41 cellular contexts compared by ENCODE assay signal in the genomic region with DNA sequence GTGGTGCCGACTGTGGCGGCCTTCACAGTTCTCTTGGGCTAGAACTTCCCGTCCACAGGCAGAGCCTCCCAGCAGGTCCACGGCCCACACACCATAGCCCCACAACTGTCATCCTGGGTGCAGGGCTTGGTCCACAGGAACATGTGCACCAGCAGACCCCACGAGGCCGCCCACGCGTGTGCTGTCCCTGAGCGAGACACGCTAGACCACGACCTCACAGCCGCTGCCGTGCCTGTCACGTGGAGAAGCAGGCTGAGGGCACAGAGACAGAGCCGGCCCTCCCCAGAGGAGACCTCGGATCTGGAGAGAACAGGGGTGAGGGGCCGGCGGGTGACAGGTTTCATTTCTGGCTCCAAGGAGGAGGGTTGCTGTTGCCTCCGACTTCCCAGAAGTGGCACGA. TPM values are rescaled to one million over a fixed set of nuclear protein-coding genes. Genes with fewer than 3 reads are reported as not detected.
"Had no signal": no experiment of that assay in that cellular context is flagged by ENCODE, and none has a peak within 500 bp of the region (broad histone marks: within the 10 kb centered on the region; RNA-seq: fewer than 3 reads in every experiment).

No MANE protein-coding gene starts in this region.

- H3K27ac ChIP-seq: adrenal gland, ascending aorta, body of pancreas, brain microvascular endothelial cell, breast epithelium, cardiac muscle cell had no signal

- H3K9me3 ChIP-seq: adrenal gland, ascending aorta, body of pancreas had no signal

- ATAC-seq: activated naive CD4-positive, alpha-beta T cell treated with anti-CD3 and anti-CD28 coated beads, Interleukin-2, amount 50 U/mL, for 72 hours; activated naive CD8-positive, alpha-beta T cell treated with anti-CD3 and anti-CD28 coated beads, Interleukin-2, amount 50 U/mL, for 24 hours; activated T-cell treated with anti-CD3 and anti-CD28 coated beads, Interleukin-2, amount 50 U/mL, for 4 hours; activated T-cell treated with anti-CD3 and anti-CD28 coated beads, Interleukin-2, amount 50 U/mL, for 72 hours; activated T-helper 17 cell treated with anti-CD3 and anti-CD28 coated beads, Interleukin-2, amount 50 U/mL, for 72 hours; body of pancreas had no signal

- H3K27me3 Mint-ChIP-seq: central memory CD8-positive, alpha-beta T cell had no signal

- H3K27ac Mint-ChIP-seq: activated naive CD4-positive, alpha-beta T cell treated with anti-CD3 and anti-CD28 coated beads for 36 hours; activated naive CD4-positive, alpha-beta T cell treated with anti-CD3 and anti-CD28 coated beads, Interleukin-2, amount 10 ng/mL, durations not matched to agents 7 days and 5 days; activated naive CD4-positive, alpha-beta T cell treated with anti-CD3 and anti-CD28 coated beads, Interleukin-2, amount 50 U/mL, for 24 hours; activated naive CD4-positive, alpha-beta T cell treated with anti-CD3 and anti-CD28 coated beads, Interleukin-2, amount 50 U/mL, for 72 hours; activated naive CD8-positive, alpha-beta T cell; activated naive CD8-positive, alpha-beta T cell treated with anti-CD3 and anti-CD28 coated beads for 36 hours; activated naive CD8-positive, alpha-beta T cell treated with anti-CD3 and anti-CD28 coated beads, Interleukin-2, amount 10 ng/mL, durations not matched to agents 7 days and 5 days; activated naive CD8-positive, alpha-beta T cell treated with anti-CD3 and anti-CD28 coated beads, Interleukin-2, amount 50 U/mL, for 24 hours; activated T-cell treated with anti-CD3 and anti-CD28 coated beads, Interleukin-2, amount 50 U/mL, for 24 hours; activated T-cell treated with anti-CD3 and anti-CD28 coated beads, Interleukin-2, amount 50 U/mL, for 72 hours; activated T-helper 1 cell treated with anti-CD3 and anti-CD28 coated beads, Interleukin-12 subunit alpha, Interleukin-12 subunit beta, Interleukin-2, Interleukin-4 antibody, amounts not matched to agents 30 ng/mL and 10 ng/mL and 1 ng/mL, durations not matched to agents 14 hours and 24 hours and 36 hours; activated T-helper 17 cell treated with anti-CD3 and anti-CD28 coated beads, Interleukin-2, amount 50 U/mL, for 72 hours; activated T-helper 2 cell treated with anti-CD3 and anti-CD28 coated beads, Interferon-gamma antibody, Interleukin-2, Interleukin-4, amounts not matched to agents 10 μg/mL and 5 μg/mL and 100 μg/mL, durations not matched to agents 14 hours and 24 hours and 36 hours had no signal

- H3K36me3 ChIP-seq: adrenal gland, ascending aorta, brain microvascular endothelial cell, breast epithelium, cardiac muscle cell had no signal

- H3K4me3 Mint-ChIP-seq: activated naive CD4-positive, alpha-beta T cell treated with anti-CD3 and anti-CD28 coated beads for 36 hours; activated naive CD4-positive, alpha-beta T cell treated with anti-CD3 and anti-CD28 coated beads, Interleukin-2, amount 10 ng/mL, durations not matched to agents 7 days and 5 days; activated naive CD4-positive, alpha-beta T cell treated with anti-CD3 and anti-CD28 coated beads, Interleukin-2, amount 50 U/mL, for 24 hours; activated naive CD8-positive, alpha-beta T cell; activated naive CD8-positive, alpha-beta T cell treated with anti-CD3 and anti-CD28 coated beads for 36 hours; activated naive CD8-positive, alpha-beta T cell treated with anti-CD3 and anti-CD28 coated beads, Interleukin-2, amount 10 ng/mL, durations not matched to agents 7 days and 5 days; activated naive CD8-positive, alpha-beta T cell treated with anti-CD3 and anti-CD28 coated beads, Interleukin-2, amount 50 U/mL, for 24 hours; activated T-cell treated with anti-CD3 and anti-CD28 coated beads, Interleukin-2, amount 50 U/mL, for 24 hours; activated T-cell treated with anti-CD3 and anti-CD28 coated beads, Interleukin-2, amount 50 U/mL, for 4 hours; activated T-cell treated with anti-CD3 and anti-CD28 coated beads, Interleukin-2, amount 50 U/mL, for 72 hours; activated T-helper 1 cell treated with anti-CD3 and anti-CD28 coated beads, Interleukin-12 subunit alpha, Interleukin-12 subunit beta, Interleukin-2, Interleukin-4 antibody, amounts not matched to agents 30 ng/mL and 10 ng/mL and 1 ng/mL, durations not matched to agents 14 hours and 24 hours and 36 hours; activated T-helper 17 cell treated with anti-CD3 and anti-CD28 coated beads, Interleukin-2, amount 50 U/mL, for 72 hours; brain; central memory CD8-positive, alpha-beta T cell had no signal

- H3K4me3 ChIP-seq: adrenal gland, ascending aorta, body of pancreas, breast epithelium, cardiac muscle cell had no signal

- H3K9me3 Mint-ChIP-seq: activated naive CD4-positive, alpha-beta T cell treated with anti-CD3 and anti-CD28 coated beads for 36 hours; activated naive CD4-positive, alpha-beta T cell treated with anti-CD3 and anti-CD28 coated beads, Interleukin-2, amount 50 U/mL, for 24 hours; activated naive CD8-positive, alpha-beta T cell treated with anti-CD3 and anti-CD28 coated beads for 36 hours; activated naive CD8-positive, alpha-beta T cell treated with anti-CD3 and anti-CD28 coated beads, Interleukin-2, amount 10 ng/mL, durations not matched to agents 7 days and 5 days; activated naive CD8-positive, alpha-beta T cell treated with anti-CD3 and anti-CD28 coated beads, Interleukin-2, amount 50 U/mL, for 24 hours; activated T-cell treated with anti-CD3 and anti-CD28 coated beads, Interleukin-2, amount 50 U/mL, for 24 hours; activated T-cell treated with anti-CD3 and anti-CD28 coated beads, Interleukin-2, amount 50 U/mL, for 4 hours; activated T-cell treated with anti-CD3 and anti-CD28 coated beads, Interleukin-2, amount 50 U/mL, for 72 hours; central memory CD8-positive, alpha-beta T cell had no signal

- H3K27me3 ChIP-seq: ascending aorta, body of pancreas, brain microvascular endothelial cell had no signal

- H3K4me1 Mint-ChIP-seq: activated naive CD4-positive, alpha-beta T cell treated with anti-CD3 and anti-CD28 coated beads, Interleukin-2, amount 10 ng/mL, durations not matched to agents 7 days and 5 days; activated naive CD8-positive, alpha-beta T cell treated with anti-CD3 and anti-CD28 coated beads for 36 hours; central memory CD8-positive, alpha-beta T cell had no signal

- H3K36me3 Mint-ChIP-seq: activated naive CD4-positive, alpha-beta T cell treated with anti-CD3 and anti-CD28 coated beads, Interleukin-2, amount 10 ng/mL, durations not matched to agents 7 days and 5 days; activated naive CD4-positive, alpha-beta T cell treated with anti-CD3 and anti-CD28 coated beads, Interleukin-2, amount 50 U/mL, for 24 hours; activated naive CD4-positive, alpha-beta T cell treated with anti-CD3 and anti-CD28 coated beads, Interleukin-2, amount 50 U/mL, for 72 hours; activated naive CD8-positive, alpha-beta T cell; activated naive CD8-positive, alpha-beta T cell treated with anti-CD3 and anti-CD28 coated beads for 36 hours; activated naive CD8-positive, alpha-beta T cell treated with anti-CD3 and anti-CD28 coated beads, Interleukin-2, amount 10 ng/mL, durations not matched to agents 7 days and 5 days; brain had no signal

- H3K4me1 ChIP-seq: adrenal gland, ascending aorta, body of pancreas, breast epithelium had no signal

- DNase-seq: activated effector memory CD4-positive, alpha-beta T cell treated with anti-CD3 and anti-CD28 coated beads, Interleukin-2, amount 50 U/mL, for 16 hours; activated effector memory CD4-positive, alpha-beta T cell treated with Interleukin-2 at 50 U/mL for 16 hours; activated gamma-delta T cell; activated gamma-delta T cell treated with Interleukin-2 at 50 U/mL for 16 hours; activated naive CD4-positive, alpha-beta T cell; activated naive CD4-positive, alpha-beta T cell treated with anti-CD3 and anti-CD28 coated beads for 36 hours; activated naive CD4-positive, alpha-beta T cell treated with anti-CD3 and anti-CD28 coated beads, Interleukin-2, amount 10 ng/mL, durations not matched to agents 7 days and 5 days; activated naive CD4-positive, alpha-beta T cell treated with anti-CD3 and anti-CD28 coated beads, Interleukin-2, amount 50 U/mL, for 16 hours; activated naive CD4-positive, alpha-beta T cell treated with Interleukin-2 at 50 U/mL for 16 hours; activated naive CD8-positive, alpha-beta T cell treated with anti-CD3 and anti-CD28 coated beads for 36 hours; activated naive CD8-positive, alpha-beta T cell treated with anti-CD3 and anti-CD28 coated beads, Interleukin-2, amount 10 ng/mL, durations not matched to agents 7 days and 5 days; activated naive CD8-positive, alpha-beta T cell treated with anti-CD3 and anti-CD28 coated beads, Interleukin-2, amount 50 U/mL, for 24 hours; activated T-cell treated with anti-CD3 and anti-CD28 coated beads for 4 hours; activated T-cell treated with anti-CD3 and anti-CD28 coated beads, Interleukin-2, amount 50 U/mL, for 1 hour; activated T-cell treated with anti-CD3 and anti-CD28 coated beads, Interleukin-2, amount 50 U/mL, for 24 hours; activated T-cell treated with anti-CD3 and anti-CD28 coated beads, Interleukin-2, amount 50 U/mL, for 4 hours; activated T-cell treated with anti-CD3 and anti-CD28 coated beads, Interleukin-2, amount 50 U/mL, for 48 hours; activated T-cell treated with anti-CD3 and anti-CD28 coated beads, Interleukin-2, amount 50 U/mL, for 72 hours; adrenal gland; amniotic stem cell; amygdala; anterior cingulate cortex; aorta; body of pancreas; brain microvascular endothelial cell; caudate nucleus; central memory CD4-positive, alpha-beta T cell; cerebellar nuclear complex had no signal

RNA-seq across cellular contexts. Expression of gene GALNT9, which starts 8.9 kb away (rescaled TPM):
- total RNA-seq: activated naive CD8-positive, alpha-beta T cell treated with anti-CD3 and anti-CD28 coated beads for 36 hours; activated naive CD8-positive, alpha-beta T cell treated with anti-CD3 and anti-CD28 coated beads, Interleukin-2, amount 10 ng/mL, durations not matched to agents 7 days and 5 days; activated T-helper 1 cell treated with anti-CD3 and anti-CD28 coated beads, Interleukin-12 subunit alpha, Interleukin-12 subunit beta, Interleukin-2, Interleukin-4 antibody, amounts not matched to agents 30 ng/mL and 10 ng/mL and 1 ng/mL, durations not matched to agents 14 hours and 24 hours and 36 hours; activated T-helper 2 cell treated with anti-CD3 and anti-CD28 coated beads, Interferon-gamma antibody, Interleukin-2, Interleukin-4, amounts not matched to agents 10 μg/mL and 5 μg/mL and 100 μg/mL, durations not matched to agents 14 hours and 24 hours and 36 hours; ascending aorta; body of pancreas; bronchial epithelial cell; cardiac septum had no signal
- polyA plus RNA-seq: aorta had no signal
